Comparison of ENCODE assay signal across 19 cellular contexts in the genomic region with DNA sequence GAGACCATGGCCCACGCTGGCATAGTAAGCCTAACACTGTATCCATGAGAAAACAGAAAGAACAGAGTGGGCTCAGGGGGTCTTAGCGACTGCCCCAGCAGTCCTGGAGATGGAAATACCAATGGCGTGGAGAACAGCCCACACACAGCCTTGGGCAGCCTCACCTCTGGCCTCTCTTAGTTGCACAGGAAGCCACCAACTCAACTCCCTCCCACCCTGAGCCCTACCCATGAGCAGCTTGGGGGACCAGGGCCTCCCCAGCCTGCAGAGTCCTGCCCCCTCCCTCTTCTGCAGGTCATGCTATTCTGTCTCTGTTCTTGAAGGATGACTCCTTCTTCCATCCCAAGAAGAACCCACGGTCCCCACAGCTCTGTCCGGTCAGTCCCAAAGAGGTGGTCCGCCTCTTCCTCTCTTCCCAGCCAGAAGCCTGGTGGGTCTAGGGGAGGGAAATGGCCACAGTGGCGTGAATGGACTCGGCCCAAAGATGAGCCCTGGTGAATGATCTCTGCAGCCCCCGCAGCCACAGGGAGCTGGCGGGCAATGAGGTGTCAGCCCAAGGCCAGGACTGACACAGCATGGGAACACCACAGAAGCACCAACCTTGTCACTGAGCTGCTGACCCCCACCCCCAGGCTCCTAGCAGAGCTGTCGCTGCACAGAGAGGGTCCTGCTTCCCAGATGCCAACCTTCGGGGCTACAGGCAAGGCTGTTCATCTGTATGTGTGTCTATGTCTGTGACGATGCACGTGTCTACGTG.
DNase-seq lines count a peak whose midpoint lies in the region; ATAC-seq, FAIRE-seq and TF ChIP-seq lines count a peak whose summit lies in the region.
"Had no signal": no experiment of that assay in that cellular context is flagged by ENCODE, and none has a peak within 500 bp of the region (broad histone marks: within the 10 kb centered on the region; RNA-seq: fewer than 3 reads in every experiment).

No MANE protein-coding gene starts in this region.

- ATAC-seq in GM21825 (IDR thresholded peaks at IDR 0.05; ENCODE audit: unreplicated experiment): no peak
- ATAC-seq: GM23338, Panc1 had no signal

- H4K8ac ChIP-seq in mesenchymal stem cell (ENCODE audit: low read length): peak overlapping the region; percentile 79

- H3K27me3 ChIP-seq in right atrium auricular region (no peaks in the 10 kb centered on the region), mesenchymal stem cell (ENCODE audit: control insufficient read depth in 1 of 2, insufficient read depth in 1 of 2, low read length in 2 of 2) (no peaks in the 10 kb centered on the region), smooth muscle cell (ENCODE audit: low read depth) (no peaks in the 10 kb centered on the region), uterus (no peaks in the 10 kb centered on the region)
- H3K27me3 ChIP-seq in CD4-positive, alpha-beta memory T cell (ENCODE audit: insufficient read depth, low read length): no peaks in the 10 kb centered on the region
- H3K27me3 ChIP-seq: BLaER1 had no signal

- H2BK5ac ChIP-seq in mesenchymal stem cell (ENCODE audit: low read depth, low read length, poor library complexity, severe bottlenecking): no peak overlapping the region

- TF ChIP-seq CTCF in right atrium auricular region (IDR thresholded peaks at IDR 0.05) (no peak), smooth muscle cell (IDR thresholded peaks at IDR 0.05; ENCODE audit: borderline replicate concordance, insufficient read depth, poor library complexity, severe bottlenecking) (no peak), uterus (IDR thresholded peaks at IDR 0.05) (no peak)

- H3K23ac ChIP-seq in mesenchymal stem cell (ENCODE audit: low read length in 2 of 2): no peak overlapping the region

- WGBS in mesenchymal stem cell: 95% methylated on average over 15 of the region's 15 CpGs
- 91% methylated on average over 15 of the region's 15 CpGs for WGBS in smooth muscle cell (ENCODE audit: low lambda C conversion rate)

- no peak overlapping the region for H2AK5ac ChIP-seq in mesenchymal stem cell (ENCODE audit: low read length, severe bottlenecking)

- no peak for TF ChIP-seq POLR2A in uterus (IDR thresholded peaks at IDR 0.05)
- TF ChIP-seq POLR2A in GM12892 (IDR thresholded peaks at IDR 0.05; ENCODE audit: low read depth, low read length): no peak

- H3K9ac ChIP-seq in mesenchymal stem cell (ENCODE audit: low read length) (no peak overlapping the region), smooth muscle cell (ENCODE audit: low read depth) (no peak overlapping the region)
- H3K9ac ChIP-seq: BLaER1, KMS-11 had no signal

- peak overlapping the region; percentile 79 for H4K91ac ChIP-seq in mesenchymal stem cell (ENCODE audit: low read length)

- no peak overlapping the region for H3K27ac Mint-ChIP-seq in CD4-positive, alpha-beta memory T cell
- H3K27ac Mint-ChIP-seq: CD8-positive, alpha-beta memory T cell; GM23338 had no signal

- intact Hi-C loops in cardiac septum (cut with DNase I) (no loop called here), uterus (cut with DNase I; ENCODE audit: low total_unique reads) (no loop called here)
- intact Hi-C loops in CD4-positive, alpha-beta memory T cell (cut with micrococcal nuclease): no loop called here

- no peak overlapping the region for H3K4me3 ChIP-seq in right atrium auricular region
- no peak overlapping the region for H3K4me3 ChIP-seq in mesenchymal stem cell (ENCODE audit: insufficient read depth in 1 of 2, low read depth in 1 of 2, low read length in 2 of 2)
- no peak overlapping the region for H3K4me3 ChIP-seq in smooth muscle cell
- H3K4me3 ChIP-seq in uterus: no peak overlapping the region
- H3K4me3 ChIP-seq in CD4-positive, alpha-beta memory T cell (ENCODE audit: low read length in 2 of 2): no peak overlapping the region
- H3K4me3 ChIP-seq: BLaER1 had no signal

- H3F3A ChIP-seq in smooth muscle cell (ENCODE audit: low read depth): peaks cover 3% of the 10 kb centered on the region

- peak overlapping the region in 1 of 2 experiments; percentile 88 for H3K14ac ChIP-seq in mesenchymal stem cell (ENCODE audit: low read length in 2 of 2)

- H4K20me1 ChIP-seq in smooth muscle cell (ENCODE audit: low read depth): peaks cover 18% of the 10 kb centered on the region
- H4K20me1 ChIP-seq: BLaER1 had no signal

- no peaks in the 10 kb centered on the region for H3K36me3 Mint-ChIP-seq in CD4-positive, alpha-beta memory T cell

- peak overlapping the region; percentile 61 to 79 for H2BK12ac ChIP-seq in mesenchymal stem cell (ENCODE audit: low read length in 2 of 2)

- CTCF ChIA-PET in CD4-positive, alpha-beta memory T cell (lab: Charles Lee; ENCODE audit: partially characterized antibody): no interaction called here

- FAIRE-seq in GM12892 (lab: Jason Lieb, UNC): no peak
- FAIRE-seq: D721Med had no signal

- peaks cover 29% of the 10 kb centered on the region for H3K79me1 ChIP-seq in mesenchymal stem cell (replicated peaks; ENCODE audit: low read length, poor library complexity, severe bottlenecking)

- H3K4me1 ChIP-seq in right atrium auricular region (peaks cover 0 to 18% of the 10 kb centered on the region in 2 donors), mesenchymal stem cell (ENCODE audit: control insufficient read depth, insufficient read depth, low read depth, low read length) (peaks cover 25% of the 10 kb centered on the region), smooth muscle cell (ENCODE audit: low read depth) (peaks cover 19% of the 10 kb centered on the region), uterus (peaks cover 0 to 9% of the 10 kb centered on the region in 2 donors)
- H3K4me1 ChIP-seq in CD4-positive, alpha-beta memory T cell (ENCODE audit: insufficient read depth, low read length): no peaks in the 10 kb centered on the region
- H3K4me1 ChIP-seq: BLaER1 had no signal

- peaks cover 4 to 5% of the 10 kb centered on the region in 2 donors for H3K27me3 Mint-ChIP-seq in CD4-positive, alpha-beta memory T cell

- H3K36me3 ChIP-seq in right atrium auricular region (no peaks in the 10 kb centered on the region), mesenchymal stem cell (ENCODE audit: control insufficient read depth in 1 of 2, insufficient read depth in 2 of 2, low read depth in 1 of 2, low read length in 2 of 2) (no peaks in the 10 kb centered on the region), smooth muscle cell (ENCODE audit: low read depth) (no peaks in the 10 kb centered on the region), uterus (no peaks in the 10 kb centered on the region)
- H3K36me3 ChIP-seq in CD4-positive, alpha-beta memory T cell (ENCODE audit: insufficient read depth, low read length): no peaks in the 10 kb centered on the region
- H3K36me3 ChIP-seq: BLaER1 had no signal

- H2BK15ac ChIP-seq in mesenchymal stem cell (ENCODE audit: low read depth, poor library complexity, severe bottlenecking): peak overlapping the region; percentile 15

- POLR2A ChIA-PET in CD4-positive, alpha-beta memory T cell (lab: Charles Lee; ENCODE audit: partially characterized antibody): no interaction called here

- DNase-seq in cardiac septum (ENCODE audit: low spot score): peak; percentile 70
- DNase-seq in right atrium auricular region (ENCODE audit: low spot score): no peak
- no peak for DNase-seq in mesenchymal stem cell
- no peak for DNase-seq in smooth muscle cell (lab: John Stamatoyannopoulos, UW; ENCODE audit: unreplicated experiment)
- DNase-seq in uterus: no peak
- no peak for DNase-seq in CD4-positive, alpha-beta memory T cell
- no peak for DNase-seq in GM12892 (ENCODE audit: insufficient read length)
- DNase-seq: CD8-positive, alpha-beta memory T cell; DMS79 treated with DMSO at 0.1 percent for 48 hours; NCI-H1092; NCI-H146; NCI-H2081; NCI-H510A treated with DMSO at 0.1 percent for 48 hours had no signal

- H3K9me3 Mint-ChIP-seq in CD4-positive, alpha-beta memory T cell: no peaks in the 10 kb centered on the region
- H3K9me3 Mint-ChIP-seq: CD8-positive, alpha-beta memory T cell had no signal

- H3K4me2 ChIP-seq in mesenchymal stem cell (ENCODE audit: low read length, poor library complexity, severe bottlenecking) (no peak overlapping the region), smooth muscle cell (no peak overlapping the region)
- H3K4me2 ChIP-seq: BLaER1, KMS-11 had no signal

- H2AFZ ChIP-seq in mesenchymal stem cell (ENCODE audit: low read depth, low read length): no peak overlapping the region
- H2AFZ ChIP-seq in smooth muscle cell (ENCODE audit: low read depth): no peak overlapping the region
- H2AFZ ChIP-seq: GM23338 had no signal

- H3K18ac ChIP-seq in mesenchymal stem cell (ENCODE audit: low read depth in 1 of 2, low read length in 2 of 2): peak overlapping the region; percentile 70 to 81

- H3K27ac ChIP-seq in right atrium auricular region: no peak overlapping the region
- H3K27ac ChIP-seq in mesenchymal stem cell (ENCODE audit: low read length, poor library complexity, severe bottlenecking): no peak overlapping the region
- peak overlapping the region; percentile 85 for H3K27ac ChIP-seq in smooth muscle cell (ENCODE audit: low read depth)
- peak overlapping the region; percentile 76 to 82 for H3K27ac ChIP-seq in uterus
- no peak overlapping the region for H3K27ac ChIP-seq in CD4-positive, alpha-beta memory T cell (ENCODE audit: low read depth, low read length)
- H3K27ac ChIP-seq: BLaER1, KMS-11 had no signal

- H3K4ac ChIP-seq in mesenchymal stem cell (ENCODE audit: low read depth in 1 of 2, low read length in 2 of 2): peak overlapping the region; percentile 17 to 68

- H3K4me1 Mint-ChIP-seq in CD4-positive, alpha-beta memory T cell: no peaks in the 10 kb centered on the region
- H3K4me1 Mint-ChIP-seq: CD8-positive, alpha-beta memory T cell had no signal

- no peak overlapping the region for H3K4me3 Mint-ChIP-seq in CD4-positive, alpha-beta memory T cell
- H3K4me3 Mint-ChIP-seq: CD8-positive, alpha-beta memory T cell; GM23338 had no signal

- H2BK120ac ChIP-seq in mesenchymal stem cell (ENCODE audit: low read depth, low read length): peak overlapping the region; percentile 69

- no peaks in the 10 kb centered on the region for H3K9me3 ChIP-seq in right atrium auricular region
- H3K9me3 ChIP-seq in mesenchymal stem cell (ENCODE audit: control insufficient read depth, low read length): no peaks in the 10 kb centered on the region
- H3K9me3 ChIP-seq in smooth muscle cell (replicated peaks; ENCODE audit: low read depth): no peaks in the 10 kb centered on the region
- H3K9me3 ChIP-seq in uterus: no peaks in the 10 kb centered on the region
- no peaks in the 10 kb centered on the region for H3K9me3 ChIP-seq in CD4-positive, alpha-beta memory T cell (ENCODE audit: control insufficient read depth in 1 of 2, low read length in 2 of 2)
- H3K9me3 ChIP-seq: BLaER1 had no signal

- H3K79me2 ChIP-seq in smooth muscle cell (ENCODE audit: low read depth): peaks cover 15% of the 10 kb centered on the region

Comparison
In these comparisons a context has a peak if more than half of its experiments do, and no peak if none do; other contexts are left out.
1. H3K27ac ChIP-seq: peak in smooth muscle cell (single experiment) and uterus (2 of 2); none in right atrium auricular region (0 of 2), mesenchymal stem cell (single experiment) and CD4-positive, alpha-beta memory T cell (single experiment).